16 cellular contexts compared by ENCODE assay signal in genomic region chr15:25762015-25762662, GRCh38.
A peak's percentile ranks its signal among the peaks of the same experiment; 100 is the strongest.
DNase-seq lines count a peak whose midpoint lies in the region; ATAC-seq and TF ChIP-seq lines count a peak whose summit lies in the region.
"Had no signal": no experiment of that assay in that cellular context is flagged by ENCODE, and none has a peak within 500 bp of the region (broad histone marks: within the 10 kb centered on the region; RNA-seq: fewer than 3 reads in every experiment).

No MANE protein-coding gene starts in this region.

- no peaks in the 10 kb centered on the region for H3K27me3 Mint-ChIP-seq in activated naive CD8-positive, alpha-beta T cell treated with anti-CD3 and anti-CD28 coated beads, Interleukin-2, amount 10 ng/mL, durations not matched to agents 7 days and 5 days
- H3K27me3 Mint-ChIP-seq in osteocyte (ENCODE audit: unreplicated experiment) = no peaks in the 10 kb centered on the region
- H3K27me3 Mint-ChIP-seq: activated CD4-positive, alpha-beta memory T cell treated with anti-CD3 and anti-CD28 coated beads for 36 hours; activated naive CD4-positive, alpha-beta T cell treated with anti-CD3 and anti-CD28 coated beads, Interleukin-2, amount 50 U/mL, for 24 hours had no signal

- no peaks in the 10 kb centered on the region for H3K9me3 Mint-ChIP-seq in activated naive CD8-positive, alpha-beta T cell treated with anti-CD3 and anti-CD28 coated beads, Interleukin-2, amount 10 ng/mL, durations not matched to agents 7 days and 5 days
- no peaks in the 10 kb centered on the region for H3K9me3 Mint-ChIP-seq in osteocyte (ENCODE audit: unreplicated experiment)
- H3K9me3 Mint-ChIP-seq: activated CD4-positive, alpha-beta memory T cell treated with anti-CD3 and anti-CD28 coated beads for 36 hours; activated naive CD4-positive, alpha-beta T cell treated with anti-CD3 and anti-CD28 coated beads, Interleukin-2, amount 50 U/mL, for 24 hours had no signal

- ATAC-seq in activated naive CD8-positive, alpha-beta T cell treated with anti-CD3 and anti-CD28 coated beads, Interleukin-2, amount 10 ng/mL, durations not matched to agents 7 days and 5 days (ENCODE audit: low read depth) = no peak
- ATAC-seq in HG03045 (IDR thresholded peaks at IDR 0.05; ENCODE audit: unreplicated experiment) = no peak
- no peak for ATAC-seq in omental fat pad (ENCODE audit: low FRiP score)
- no peak for ATAC-seq in GM21723 (IDR thresholded peaks at IDR 0.05; ENCODE audit: unreplicated experiment)
- ATAC-seq: psoas muscle had no signal

- no peak for TF ChIP-seq POLR2A in NB4 (IDR thresholded peaks at IDR 0.05; ENCODE audit: extremely low read depth, insufficient read length)

- DNase-seq in Daoy (ENCODE audit: low read depth) (peak; percentile 69), NB4 (ENCODE audit: low read depth) (peak; percentile 46), osteocyte (ENCODE audit: extremely low spot score, unreplicated experiment) (peak; percentile 79), omental fat pad (ENCODE audit: low spot score) (no peak)
- no peak for DNase-seq in activated naive CD8-positive, alpha-beta T cell treated with anti-CD3 and anti-CD28 coated beads, Interleukin-2, amount 10 ng/mL, durations not matched to agents 7 days and 5 days
- DNase-seq in stimulated activated CD4-positive, alpha-beta T cell treated with anti-CD3 and anti-CD28 coated beads, Interleukin-2, amount 100 ng/mL, for 24 hours = no peak
- DNase-seq: activated CD4-positive, alpha-beta memory T cell treated with anti-CD3 and anti-CD28 coated beads for 36 hours; C1 segment of cervical spinal cord; NCI-H1417 treated with DMSO at 0.1 percent for 48 hours; NCI-H526 treated with DMSO at 0.1 percent for 48 hours; psoas muscle; T-helper 9 cell had no signal

- no peak overlapping the region for H3K4me3 ChIP-seq in NB4 (ENCODE audit: low read depth, low read length)
- H3K4me3 ChIP-seq: psoas muscle, vagina had no signal

- H3K4me3 Mint-ChIP-seq in activated naive CD8-positive, alpha-beta T cell treated with anti-CD3 and anti-CD28 coated beads, Interleukin-2, amount 10 ng/mL, durations not matched to agents 7 days and 5 days = no peak overlapping the region
- H3K4me3 Mint-ChIP-seq in osteocyte (ENCODE audit: unreplicated experiment) = no peak overlapping the region
- H3K4me3 Mint-ChIP-seq: activated CD4-positive, alpha-beta memory T cell treated with anti-CD3 and anti-CD28 coated beads for 36 hours; activated naive CD4-positive, alpha-beta T cell treated with anti-CD3 and anti-CD28 coated beads, Interleukin-2, amount 50 U/mL, for 24 hours had no signal

- TF ChIP-seq CTCF in NB4 (IDR thresholded peaks at IDR 0.05; ENCODE audit: low read depth, low read length) (no peak), osteocyte (IDR thresholded peaks at IDR 0.05) (no peak), omental fat pad (IDR thresholded peaks at IDR 0.05) (no peak)

- peaks cover 45% of the 10 kb centered on the region for H3K36me3 Mint-ChIP-seq in activated naive CD8-positive, alpha-beta T cell treated with anti-CD3 and anti-CD28 coated beads, Interleukin-2, amount 10 ng/mL, durations not matched to agents 7 days and 5 days
- peaks cover 39% of the 10 kb centered on the region for H3K36me3 Mint-ChIP-seq in osteocyte (ENCODE audit: unreplicated experiment)

- peak overlapping the region; percentile 8 for H3K27ac Mint-ChIP-seq in activated naive CD8-positive, alpha-beta T cell treated with anti-CD3 and anti-CD28 coated beads, Interleukin-2, amount 10 ng/mL, durations not matched to agents 7 days and 5 days
- peak overlapping the region; percentile 93 for H3K27ac Mint-ChIP-seq in osteocyte (ENCODE audit: unreplicated experiment)

- peaks cover 4% of the 10 kb centered on the region for H3K4me1 Mint-ChIP-seq in activated naive CD8-positive, alpha-beta T cell treated with anti-CD3 and anti-CD28 coated beads, Interleukin-2, amount 10 ng/mL, durations not matched to agents 7 days and 5 days
- H3K4me1 Mint-ChIP-seq in osteocyte (ENCODE audit: unreplicated experiment) = peaks cover 50% of the 10 kb centered on the region

- POLR2A ChIA-PET in activated naive CD8-positive, alpha-beta T cell treated with anti-CD3 and anti-CD28 coated beads, Interleukin-2, amount 10 ng/mL, durations not matched to agents 7 days and 5 days (lab: Charles Lee) = no interaction called here

Comparison
In these comparisons a context has a peak if more than half of its experiments do, and no peak if none do; other contexts are left out.
1. DNase-seq: peak in Daoy (single experiment), NB4 (single experiment) and osteocyte (single experiment); none in activated naive CD8-positive, alpha-beta T cell treated with anti-CD3 and anti-CD28 coated beads, Interleukin-2, amount 10 ng/mL, durations not matched to agents 7 days and 5 days (single experiment), omental fat pad (single experiment) and stimulated activated CD4-positive, alpha-beta T cell treated with anti-CD3 and anti-CD28 coated beads, Interleukin-2, amount 100 ng/mL, for 24 hours (0 of 2).